ENCODE assay signal across 12 cellular contexts in the genomic region with DNA sequence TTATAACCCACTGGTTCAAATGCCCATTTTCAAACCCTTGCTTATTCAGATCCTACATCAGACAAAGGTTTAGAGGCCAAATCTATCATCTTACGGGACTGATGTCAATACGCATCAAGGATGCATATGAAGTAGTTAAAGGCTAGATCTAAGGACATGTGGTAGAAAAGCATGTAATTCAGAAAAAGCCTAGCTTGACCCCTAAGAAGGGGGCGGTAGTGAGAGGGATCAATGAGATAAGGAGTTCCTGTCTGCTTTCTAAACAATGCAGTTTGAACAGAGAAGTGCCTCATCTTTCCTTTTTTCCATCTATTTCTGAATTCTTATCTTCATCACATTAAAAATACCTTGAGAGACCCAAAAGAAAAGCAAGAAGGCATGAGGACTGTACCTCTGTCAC.
DNase-seq lines count a peak whose midpoint lies in the region; ATAC-seq, FAIRE-seq and TF ChIP-seq lines count a peak whose summit lies in the region.
"Had no signal": no experiment of that assay in that cellular context is flagged by ENCODE, and none has a peak within 500 bp of the region (broad histone marks: within the 10 kb centered on the region; RNA-seq: fewer than 3 reads in every experiment).

No MANE protein-coding gene starts in this region.

- H3K9me3 Mint-ChIP-seq in activated CD4-positive, alpha-beta memory T cell treated with anti-CD3 and anti-CD28 coated beads, Interleukin-2, amount 10 ng/mL, durations not matched to agents 7 days and 5 days, result no peaks in the 10 kb centered on the region
- H3K9me3 Mint-ChIP-seq: CD4-positive, CD25-positive, alpha-beta regulatory T cell had no signal

- no peak for TF ChIP-seq EP300 in K562 (IDR thresholded peaks at IDR 0.05; ENCODE audit: low read length)

- H3K9me2 ChIP-seq in Loucy (replicated peaks; ENCODE audit: low read depth, low read length), result no peaks in the 10 kb centered on the region

- no peaks in the 10 kb centered on the region for H3K9me1 ChIP-seq in K562 (ENCODE audit: control insufficient read depth, insufficient read depth, low read length)

- in situ Hi-C loops in K562 (cut with MboI), result no loop called here

- CTCF ChIA-PET in K562 (lab: Yijun Ruan, JAX; ENCODE audit: low intra/inter-chr PET ratio), result no interaction called here
- CTCF ChIA-PET in activated CD4-positive, alpha-beta memory T cell treated with anti-CD3 and anti-CD28 coated beads, Interleukin-2, amount 10 ng/mL, durations not matched to agents 7 days and 5 days (lab: Charles Lee), result no interaction called here

- no peak for TF ChIP-seq RAD21 in K562 (CRISPR knock-in tag; conservative IDR thresholded peaks at IDR 0.05 in 1 of 2, IDR thresholded peaks at IDR 0.05 in 1 of 2)

- H3F3A ChIP-seq in Loucy (ENCODE audit: low read depth), result no peaks in the 10 kb centered on the region

- H4K20me1 ChIP-seq in Loucy (ENCODE audit: insufficient read depth, low read length, poor library complexity, severe bottlenecking) (no peaks in the 10 kb centered on the region), K562 (replicated peaks; ENCODE audit: control insufficient read depth, insufficient read depth, low read length) (no peaks in the 10 kb centered on the region)
- H4K20me1 ChIP-seq: BLaER1 treated with 17β-estradiol and CSF1 and Interleukin-3, amounts not matched to agents 10 nM and 100 nM had no signal

- H2AFZ ChIP-seq in Loucy (ENCODE audit: low read length), result no peak overlapping the region
- H2AFZ ChIP-seq in K562 (ENCODE audit: low read depth, low read length), result no peak overlapping the region

- POLR2A ChIA-PET in K562 (lab: Yijun Ruan, JAX), result interaction anchor here (0.7 to 1.0 kb wide), 2 partner anchors 13 to 162 kb away, joined by 3 read pairs; no protein-coding TSS in a partner anchor
- POLR2A ChIA-PET in activated CD4-positive, alpha-beta memory T cell treated with anti-CD3 and anti-CD28 coated beads, Interleukin-2, amount 10 ng/mL, durations not matched to agents 7 days and 5 days (lab: Charles Lee), result no interaction called here

- no peak for DNase-seq in K562 (ENCODE audit: extremely low read depth in 1 of 4, low spot score in 3 of 4)
- peak; percentile 12 for DNase-seq in iPS-NIHi11 (ENCODE audit: low spot score)
- DNase-seq in activated CD4-positive, alpha-beta memory T cell treated with anti-CD3 and anti-CD28 coated beads, Interleukin-2, amount 10 ng/mL, durations not matched to agents 7 days and 5 days, result no peak
- DNase-seq in activated CD8-positive, alpha-beta memory T cell treated with anti-CD3 and anti-CD28 coated beads, Interleukin-2, amount 50 U/mL, for 4 hours, result no peak
- no peak for DNase-seq in vagina (ENCODE audit: extremely low spot score in 2 of 2)
- DNase-seq: ACHN; CD4-positive, CD25-positive, alpha-beta regulatory T cell; DMS53; H7 had no signal

- H3K27ac ChIP-seq in K562 (ENCODE audit: extremely low read depth, low read depth, low read length) (no peak overlapping the region), vagina (no peak overlapping the region)
- H3K27ac ChIP-seq: BLaER1 treated with 17β-estradiol and CSF1 and Interleukin-3, amounts not matched to agents 10 nM and 100 nM had no signal

- H3K4me2 ChIP-seq in Loucy (ENCODE audit: low read depth, low read length, poor library complexity, severe bottlenecking), result no peak overlapping the region
- no peak overlapping the region for H3K4me2 ChIP-seq in K562 (ENCODE audit: insufficient read depth, low read length)
- H3K4me2 ChIP-seq: BLaER1 treated with 17β-estradiol and CSF1 and Interleukin-3, amounts not matched to agents 10 nM and 100 nM had no signal

- H3K4me1 Mint-ChIP-seq in activated CD4-positive, alpha-beta memory T cell treated with anti-CD3 and anti-CD28 coated beads, Interleukin-2, amount 10 ng/mL, durations not matched to agents 7 days and 5 days, result no peaks in the 10 kb centered on the region

- H3K9me3 ChIP-seq in Loucy (ENCODE audit: insufficient read depth, low read depth, low read length), result no peaks in the 10 kb centered on the region
- no peaks in the 10 kb centered on the region for H3K9me3 ChIP-seq in K562 (replicated peaks; ENCODE audit: control insufficient read depth, insufficient read depth, low read depth, low read length)
- no peaks in the 10 kb centered on the region for H3K9me3 ChIP-seq in vagina
- H3K9me3 ChIP-seq: BLaER1 treated with 17β-estradiol and CSF1 and Interleukin-3, amounts not matched to agents 10 nM and 100 nM had no signal

- no peaks in the 10 kb centered on the region for H3K79me2 ChIP-seq in Loucy (ENCODE audit: insufficient read depth, low read length)
- no peaks in the 10 kb centered on the region for H3K79me2 ChIP-seq in K562 (ENCODE audit: control insufficient read depth, insufficient read depth, low read length)

- no TSS peak for BruUV-seq in K562 (replicated peaks; lab: Mats Ljungman, UMichigan)

- WGBS in K562 (ENCODE audit: insufficient coverage, low coverage, missing lambda C conversion rate), result 0% methylated on average over 3 of the region's 3 CpGs

- H3K4me1 ChIP-seq in Loucy (ENCODE audit: insufficient read depth, low read length, poor library complexity, severe bottlenecking) (no peaks in the 10 kb centered on the region), K562 (replicated peaks in 1 of 2; ENCODE audit: control insufficient read depth in 2 of 2, insufficient read depth in 2 of 2, low read length in 2 of 2) (no peaks in the 10 kb centered on the region; a peak in 1 of 5 replicates), vagina (no peaks in the 10 kb centered on the region)
- H3K4me1 ChIP-seq: BLaER1 treated with 17β-estradiol and CSF1 and Interleukin-3, amounts not matched to agents 10 nM and 100 nM had no signal

- intact Hi-C loops in K562 (cut with micrococcal nuclease) (no loop called here), vagina (cut with DNase I) (no loop called here)

- H3K36me3 ChIP-seq in Loucy (ENCODE audit: insufficient read depth, low read length) (no peaks in the 10 kb centered on the region), K562 (ENCODE audit: control insufficient read depth, insufficient read depth, low read length) (no peaks in the 10 kb centered on the region), vagina (no peaks in the 10 kb centered on the region)

- H3K36me3 Mint-ChIP-seq in activated CD4-positive, alpha-beta memory T cell treated with anti-CD3 and anti-CD28 coated beads, Interleukin-2, amount 10 ng/mL, durations not matched to agents 7 days and 5 days (ENCODE audit: low read depth), result no peaks in the 10 kb centered on the region
- H3K36me3 Mint-ChIP-seq: CD4-positive, CD25-positive, alpha-beta regulatory T cell had no signal

- H3K27me3 ChIP-seq in Loucy (ENCODE audit: insufficient read depth, low read length, poor library complexity, severe bottlenecking) (no peaks in the 10 kb centered on the region), K562 (ENCODE audit: control insufficient read depth in 2 of 2, insufficient read depth in 2 of 2, low read length in 2 of 2) (peaks cover 0 to 5% of the 10 kb centered on the region in 2 experiments; a peak in 3 of 5 replicates), vagina (no peaks in the 10 kb centered on the region)
- H3K27me3 ChIP-seq: BLaER1 treated with 17β-estradiol and CSF1 and Interleukin-3, amounts not matched to agents 10 nM and 100 nM had no signal

- no peak for FAIRE-seq in K562 (lab: Jason Lieb, UNC)

- H3K9ac ChIP-seq in Loucy (ENCODE audit: low read depth, low read length, poor library complexity, severe bottlenecking) (no peak overlapping the region), K562 (ENCODE audit: insufficient read depth in 1 of 2, low read depth in 2 of 2, low read length in 2 of 2) (no peak overlapping the region)
- H3K9ac ChIP-seq: BLaER1 treated with 17β-estradiol and CSF1 and Interleukin-3, amounts not matched to agents 10 nM and 100 nM had no signal

- H3K4me3 ChIP-seq in Loucy (ENCODE audit: low read length, poor library complexity, severe bottlenecking), result no peak overlapping the region
- no peak overlapping the region for H3K4me3 ChIP-seq in K562
- no peak overlapping the region for H3K4me3 ChIP-seq in vagina
- H3K4me3 ChIP-seq: BLaER1 treated with 17β-estradiol and CSF1 and Interleukin-3, amounts not matched to agents 10 nM and 100 nM had no signal

- H3K27me3 Mint-ChIP-seq in activated CD4-positive, alpha-beta memory T cell treated with anti-CD3 and anti-CD28 coated beads, Interleukin-2, amount 10 ng/mL, durations not matched to agents 7 days and 5 days, result no peaks in the 10 kb centered on the region

- H3K4me3 Mint-ChIP-seq in activated CD4-positive, alpha-beta memory T cell treated with anti-CD3 and anti-CD28 coated beads, Interleukin-2, amount 10 ng/mL, durations not matched to agents 7 days and 5 days, result no peak overlapping the region
- H3K4me3 Mint-ChIP-seq: CD4-positive, CD25-positive, alpha-beta regulatory T cell had no signal

- TF ChIP-seq CTCF in Loucy (conservative IDR thresholded peaks at IDR 0.05; ENCODE audit: low read length) (peak; percentile 27; the same call in 1 of the 2 replicates), K562 (IDR thresholded peaks at IDR 0.05 in 2 of 3, conservative IDR thresholded peaks at IDR 0.05 in 1 of 3; ENCODE audit: insufficient read depth in 2 of 3, low read depth in 1 of 3, low read length in 3 of 3) (no peak), vagina (IDR thresholded peaks at IDR 0.05) (no peak)

- TF ChIP-seq POLR2A in K562 (conservative IDR thresholded peaks at IDR 0.05), result no peak
- no peak for TF ChIP-seq POLR2A in vagina (IDR thresholded peaks at IDR 0.05)

- peak; percentile 44; the same call in 1 of the 3 replicates for ATAC-seq in K562
- ATAC-seq in GM18519 (IDR thresholded peaks at IDR 0.05; ENCODE audit: low FRiP score, unreplicated experiment), result no peak

- no peak overlapping the region for H3K27ac Mint-ChIP-seq in activated CD4-positive, alpha-beta memory T cell treated with anti-CD3 and anti-CD28 coated beads, Interleukin-2, amount 10 ng/mL, durations not matched to agents 7 days and 5 days
- H3K27ac Mint-ChIP-seq: CD4-positive, CD25-positive, alpha-beta regulatory T cell had no signal

TF ChIP-seq in K562, 482 proteins besides CTCF, POLR2A, EP300 and RAD21 (continues in another document):
- no peak for TF ChIP-seq CHD2 (IDR thresholded peaks at IDR 0.05; ENCODE audit: low read depth, low read length)
- TF ChIP-seq, protein P1, sequence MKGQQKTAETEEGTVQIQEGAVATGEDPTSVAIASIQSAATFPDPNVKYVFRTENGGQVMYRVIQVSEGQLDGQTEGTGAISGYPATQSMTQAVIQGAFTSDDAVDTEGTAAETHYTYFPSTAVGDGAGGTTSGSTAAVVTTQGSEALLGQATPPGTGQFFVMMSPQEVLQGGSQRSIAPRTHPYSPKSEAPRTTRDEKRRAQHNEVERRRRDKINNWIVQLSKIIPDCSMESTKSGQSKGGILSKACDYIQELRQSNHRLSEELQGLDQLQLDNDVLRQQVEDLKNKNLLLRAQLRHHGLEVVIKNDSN (CRISPR knock-in tag; IDR thresholded peaks at IDR 0.05), result no peak
- no peak for TF ChIP-seq CBFA2T2 (conservative IDR thresholded peaks at IDR 0.05)
- TF ChIP-seq MAFG (tag; conservative IDR thresholded peaks at IDR 0.05), result no peak
